ENCODE assay signal across 12 cellular contexts in genomic region chr7:2607122-2607912, GRCh38. TPM values are rescaled to one million over a fixed set of nuclear protein-coding genes. Genes with fewer than 3 reads are reported as not detected.
A peak's percentile ranks its signal among the peaks of the same experiment; 100 is the strongest.
DNase-seq lines count a peak whose midpoint lies in the region; ATAC-seq and TF ChIP-seq lines count a peak whose summit lies in the region.
"Had no signal": no experiment of that assay in that cellular context is flagged by ENCODE, and none has a peak within 500 bp of the region (broad histone marks: within the 10 kb centered on the region; RNA-seq: fewer than 3 reads in every experiment).

No MANE protein-coding gene starts in this region.

- no peak overlapping the region for H3K4me3 ChIP-seq in lung

- no peaks in the 10 kb centered on the region for H3K9me3 Mint-ChIP-seq in effector memory CD8-positive, alpha-beta T cell
- no peaks in the 10 kb centered on the region for H3K9me3 Mint-ChIP-seq in stimulated activated naive CD8-positive, alpha-beta T cell treated with anti-CD3 and anti-CD28 coated beads, Interleukin-15, amount 100 ng/mL, for 72 hours
- H3K9me3 Mint-ChIP-seq: memory B cell had no signal

- H3K36me3 Mint-ChIP-seq in effector memory CD8-positive, alpha-beta T cell (ENCODE audit: insufficient read depth) = peaks cover 3% of the 10 kb centered on the region
- H3K36me3 Mint-ChIP-seq: memory B cell had no signal

- H3K9me3 ChIP-seq in lung (ENCODE audit: control insufficient read depth in 2 of 2, insufficient read depth in 1 of 2, low read length in 1 of 2) = no peaks in the 10 kb centered on the region

- no peak for ATAC-seq in effector memory CD8-positive, alpha-beta T cell (replicated peaks)
- ATAC-seq in lung (ENCODE audit: insufficient read depth, low FRiP score) = no peak
- no peak for ATAC-seq in stimulated activated naive CD8-positive, alpha-beta T cell treated with anti-CD3 and anti-CD28 coated beads, Interleukin-15, amount 100 ng/mL, for 72 hours

- H3K27ac ChIP-seq in lung (ENCODE audit: low read depth in 1 of 2, low read length in 1 of 2) = peak overlapping the region; percentile 43 to 92

- no peak overlapping the region for H3K4me3 Mint-ChIP-seq in effector memory CD8-positive, alpha-beta T cell
- H3K4me3 Mint-ChIP-seq in stimulated activated naive CD8-positive, alpha-beta T cell treated with anti-CD3 and anti-CD28 coated beads, Interleukin-15, amount 100 ng/mL, for 72 hours = no peak overlapping the region
- H3K4me3 Mint-ChIP-seq: memory B cell had no signal

- peaks cover 0 to 20% of the 10 kb centered on the region in 2 donors for H3K4me1 ChIP-seq in lung (ENCODE audit: control insufficient read depth in 2 of 2, insufficient read depth in 2 of 2, low read length in 2 of 2)

- H3K27me3 Mint-ChIP-seq in effector memory CD8-positive, alpha-beta T cell = no peaks in the 10 kb centered on the region
- H3K27me3 Mint-ChIP-seq in stimulated activated naive CD8-positive, alpha-beta T cell treated with anti-CD3 and anti-CD28 coated beads, Interleukin-15, amount 100 ng/mL, for 72 hours = no peaks in the 10 kb centered on the region
- H3K27me3 Mint-ChIP-seq: memory B cell had no signal

- H3K27ac Mint-ChIP-seq in effector memory CD8-positive, alpha-beta T cell = peak overlapping the region; percentile 8 to 33
- H3K27ac Mint-ChIP-seq in stimulated activated naive CD8-positive, alpha-beta T cell treated with anti-CD3 and anti-CD28 coated beads, Interleukin-15, amount 100 ng/mL, for 72 hours = no peak overlapping the region
- H3K27ac Mint-ChIP-seq: memory B cell had no signal

- no peak for DNase-seq in effector memory CD8-positive, alpha-beta T cell
- peak; percentile 44 for DNase-seq in lung (ENCODE audit: low spot score)
- peak; percentile 42 for DNase-seq in superior temporal gyrus (ENCODE audit: extremely low spot score)
- DNase-seq in stimulated activated naive CD8-positive, alpha-beta T cell treated with anti-CD3 and anti-CD28 coated beads, Interleukin-15, amount 100 ng/mL, for 72 hours = no peak
- DNase-seq in stimulated activated CD4-positive, alpha-beta T cell treated with anti-CD3 and anti-CD28 coated beads, Interleukin-4, amount 100 ng/mL, for 24 hours = no peak
- no peak for DNase-seq in DMS79 (lab: John Stamatoyannopoulos, UW)
- DNase-seq in stimulated activated CD4-positive, alpha-beta T cell treated with anti-CD3 and anti-CD28 coated beads, Interleukin-2, amount 100 ng/mL, for 24 hours = no peak
- DNase-seq: DMS153, HCEC 1CT, NCI-H2227 treated with DMSO at 0.1 percent for 48 hours had no signal

- WGBS in lung, 2 donors = 56 to 58% methylated on average over 26 of the region's 26 CpGs

- no peak for TF ChIP-seq CTCF in lung (IDR thresholded peaks at IDR 0.05; ENCODE audit: control extremely low read depth, extremely low read depth)

- H3K36me3 ChIP-seq in lung (ENCODE audit: control insufficient read depth in 2 of 2, insufficient read depth in 2 of 2, low read length in 2 of 2) = peaks cover 0 to 9% of the 10 kb centered on the region in 2 donors

- H3K27me3 ChIP-seq in lung (ENCODE audit: control insufficient read depth, insufficient read depth) = no peaks in the 10 kb centered on the region

- H3K4me1 Mint-ChIP-seq in effector memory CD8-positive, alpha-beta T cell (ENCODE audit: low read depth in 2 of 2) = peaks cover 0 to 7% of the 10 kb centered on the region in 2 donors
- peaks cover 9% of the 10 kb centered on the region for H3K4me1 Mint-ChIP-seq in stimulated activated naive CD8-positive, alpha-beta T cell treated with anti-CD3 and anti-CD28 coated beads, Interleukin-15, amount 100 ng/mL, for 72 hours

TF ChIP-seq in PFSK-1, 5 proteins besides CTCF, POLR2A, EP300 and RAD21:
- TF ChIP-seq TAF1 (IDR thresholded peaks at IDR 0.05; ENCODE audit: borderline replicate concordance, insufficient read depth, low read length) (0 out of 2 replicates have a peak, but pooled peaks have one; percentile 52), SIN3A (IDR thresholded peaks at IDR 0.05; ENCODE audit: borderline replicate concordance, insufficient read depth, low read length) (peak; percentile 47; the same call in 1 of the 2 replicates), REST (IDR thresholded peaks at IDR 0.05; ENCODE audit: insufficient read depth in 1 of 2, low read depth in 2 of 2, low read length in 2 of 2) (peak in 1 of 2 experiments; percentile 29; a peak in 1 of 4 replicates), FOXP2 (optimal IDR thresholded peaks at IDR 0.05; ENCODE audit: borderline replicate concordance, extremely low read depth, extremely low read length, insufficient read depth) (peak; percentile 31), POLR2AphosphoS5 (IDR thresholded peaks at IDR 0.05; ENCODE audit: low read depth, low read length) (peak; percentile 57; the same call in 1 of the 2 replicates)

RNA-seq across cellular contexts. Expression of gene TTYH3, which starts 24.5 kb away (rescaled TPM):
- polyA plus RNA-seq in PFSK-1 (2012; ENCODE audit: insufficient read length, low read depth) = 215 TPM
- 10 to 100 TPM; 50.6 to 74.0 TPM for total RNA-seq in lung
- 10 to 100 TPM; 14.3 to 60.9 TPM for polyA plus RNA-seq in lung

RNA-seq across cellular contexts. Expression of gene IQCE, which starts 48.5 kb away (rescaled TPM):
- polyA plus RNA-seq in PFSK-1 (2012; ENCODE audit: insufficient read length, low read depth) = 8.5 TPM
- total RNA-seq in lung = 10 to 100 TPM; 20.9 to 29.0 TPM
- 10 to 100 TPM in 1 of 2 donors, 1 to 10 TPM in 1; 8.1 to 11.0 TPM for polyA plus RNA-seq in lung

RNA-seq across cellular contexts. Expression of gene BRAT1, which starts 52.0 kb away (rescaled TPM):
- polyA plus RNA-seq in PFSK-1 (2012; ENCODE audit: insufficient read length, low read depth) = 36.2 TPM
- 10 to 100 TPM; 28.7 to 29.4 TPM for total RNA-seq in lung
- polyA plus RNA-seq in lung = 10 to 100 TPM; 23.2 to 30.4 TPM

Comparison
In these comparisons a context has a peak if more than half of its experiments do, and no peak if none do; other contexts are left out.
1. DNase-seq: peak in lung (single experiment) and superior temporal gyrus (single experiment); none in effector memory CD8-positive, alpha-beta T cell (0 of 3), stimulated activated naive CD8-positive, alpha-beta T cell treated with anti-CD3 and anti-CD28 coated beads, Interleukin-15, amount 100 ng/mL, for 72 hours (0 of 2), stimulated activated CD4-positive, alpha-beta T cell treated with anti-CD3 and anti-CD28 coated beads, Interleukin-4, amount 100 ng/mL, for 24 hours (single experiment), DMS79 (single experiment) and stimulated activated CD4-positive, alpha-beta T cell treated with anti-CD3 and anti-CD28 coated beads, Interleukin-2, amount 100 ng/mL, for 24 hours (0 of 2).
2. H3K27ac Mint-ChIP-seq: peak in effector memory CD8-positive, alpha-beta T cell (2 of 2); none in stimulated activated naive CD8-positive, alpha-beta T cell treated with anti-CD3 and anti-CD28 coated beads, Interleukin-15, amount 100 ng/mL, for 72 hours (0 of 2).